In genomic region chr15:99564221-99565030, GRCh38 we compare ENCODE assay signal across 8 cellular contexts. TPM values are rescaled to one million over a fixed set of nuclear protein-coding genes. Genes with fewer than 3 reads are reported as not detected.
DNase-seq lines count a peak whose midpoint lies in the region; ATAC-seq and TF ChIP-seq lines count a peak whose summit lies in the region.

No MANE protein-coding gene starts in this region.

- DNase-seq in DMS79 (lab: John Stamatoyannopoulos, UW) (peak; percentile 21), OCI-M1 (lab: John Stamatoyannopoulos, UW) (peak; percentile 45), colonic mucosa (peak; percentile 32), lower lobe of right lung (no peak), testis (peak; percentile 55), AG08395 (ENCODE audit: low spot score) (no peak)

- H3K9ac ChIP-seq in colonic mucosa (ENCODE audit: low read depth in 2 of 2, low read length in 2 of 2) = peak overlapping the region; percentile 12 to 96

- H3K36me3 ChIP-seq in colonic mucosa (no peaks in the 10 kb centered on the region), lower lobe of right lung (no peaks in the 10 kb centered on the region), testis (ENCODE audit: low read depth, missing control alignments) (no peaks in the 10 kb centered on the region)

- 16 to 21% methylated on average over 11 of the region's 11 CpGs for WGBS in testis, 2 donors

- H3K27ac ChIP-seq in colonic mucosa = peak overlapping the region; percentile 72
- H3K27ac ChIP-seq in lower lobe of right lung = peak overlapping the region; percentile 97
- peak overlapping the region; percentile 90 to 99 for H3K27ac ChIP-seq in testis

- TF ChIP-seq CTCF in colonic mucosa (IDR thresholded peaks at IDR 0.05) (no peak), lower lobe of right lung (IDR thresholded peaks at IDR 0.05) (no peak), testis (IDR thresholded peaks at IDR 0.05) (no peak)

- no peaks in the 10 kb centered on the region for H3K9me3 ChIP-seq in colonic mucosa
- no peaks in the 10 kb centered on the region for H3K9me3 ChIP-seq in lower lobe of right lung
- no peaks in the 10 kb centered on the region for H3K9me3 ChIP-seq in testis

- H3K4me3 ChIP-seq in colonic mucosa = peak overlapping the region; percentile 9
- peak overlapping the region; percentile 72 for H3K4me3 ChIP-seq in lower lobe of right lung
- peak overlapping the region; percentile 52 to 93 for H3K4me3 ChIP-seq in testis

- H3K4me1 ChIP-seq in colonic mucosa (no peaks in the 10 kb centered on the region), lower lobe of right lung (peaks cover 31% of the 10 kb centered on the region), testis (peaks cover 36% of the 10 kb centered on the region)

- H3K27me3 ChIP-seq in colonic mucosa (no peaks in the 10 kb centered on the region), lower lobe of right lung (ENCODE audit: low read depth) (no peaks in the 10 kb centered on the region), testis (no peaks in the 10 kb centered on the region)

- no peak for TF ChIP-seq POLR2A in testis (IDR thresholded peaks at IDR 0.05)

- peak; percentile 44 for ATAC-seq in GM19395 (IDR thresholded peaks at IDR 0.05; ENCODE audit: unreplicated experiment)
- peak; percentile 30 for ATAC-seq in HG03439 (IDR thresholded peaks at IDR 0.05; ENCODE audit: unreplicated experiment)
- ATAC-seq in lower lobe of right lung = peak; percentile 7 to 27

- intact Hi-C loops in colonic mucosa (cut with DNase I) = no loop called here
- intact Hi-C loops in lower lobe of right lung (cut with DNase I) = no loop called here
- intact Hi-C loops in testis (cut with DNase I; ENCODE audit: low total_unique reads) = no loop called here

RNA-seq across cellular contexts. Expression of gene MEF2A, which starts 1.4 kb away (rescaled TPM):
- total RNA-seq in colonic mucosa (10 to 100 TPM; 20.1 to 36.8 TPM), lower lobe of right lung (80.1 TPM), testis (10 to 100 TPM; 67.9 to 68.9 TPM)
- 33.7 TPM for polyA plus RNA-seq in testis (ENCODE audit: insufficient read depth, low read depth, low replicate concordance)

Comparison
In these comparisons a context has a peak if more than half of its experiments do, and no peak if none do; other contexts are left out.
1. DNase-seq: peak in DMS79 (single experiment), OCI-M1 (single experiment), colonic mucosa (single experiment) and testis (single experiment); none in lower lobe of right lung (single experiment) and AG08395 (single experiment).
2. H3K4me3 ChIP-seq: peak in every context shown above with its lines; median percentile 72 in testis; 72 in lower lobe of right lung; 9 in colonic mucosa.
3. Peak in every context shown above with its lines, with median percentiles within 50 percentile points of each other: ATAC-seq and H3K27ac ChIP-seq.